32 cellular contexts compared by ENCODE assay signal in the genomic region with DNA sequence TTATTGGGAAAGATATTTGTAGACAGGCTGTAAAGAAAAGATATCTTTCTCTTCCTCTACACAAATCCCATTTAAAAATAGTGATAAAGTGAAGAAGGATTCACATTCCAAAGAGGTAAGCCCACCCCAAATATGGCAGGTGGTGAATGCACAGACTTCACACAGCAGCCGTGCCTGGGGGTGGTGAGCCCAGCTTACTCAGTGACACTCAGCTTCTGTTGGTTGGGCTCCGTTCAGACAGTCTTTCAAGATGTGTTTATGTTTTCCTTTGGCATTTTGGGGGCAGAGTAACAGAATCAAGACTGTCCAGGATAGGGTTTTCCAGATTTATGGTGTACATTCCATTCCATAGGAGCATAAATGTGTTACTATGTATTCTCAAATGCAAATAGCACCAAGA. TPM values are rescaled to one million over a fixed set of nuclear protein-coding genes. Genes with fewer than 3 reads are reported as not detected.
"Had no signal": no experiment of that assay in that cellular context is flagged by ENCODE, and none has a peak within 500 bp of the region (broad histone marks: within the 10 kb centered on the region; RNA-seq: fewer than 3 reads in every experiment).

No MANE protein-coding gene starts in this region.

- DNase-seq: naive thymus-derived CD8-positive, alpha-beta T cell; nephron progenitor cell; nucleus accumbens; pancreas; retina; right lobe of liver; sigmoid colon; small intestine; stimulated activated CD4-positive, alpha-beta T cell treated with anti-CD3 and anti-CD28 coated beads, Interleukin-15, amount 100 ng/mL, for 24 hours; stimulated activated CD4-positive, alpha-beta T cell treated with anti-CD3 and anti-CD28 coated beads, Interleukin-2, amount 100 ng/mL, for 24 hours; stimulated activated CD4-positive, alpha-beta T cell treated with anti-CD3 and anti-CD28 coated beads, Interleukin-2, amount 100 ng/mL, for 48 hours; stimulated activated CD4-positive, alpha-beta T cell treated with anti-CD3 and anti-CD28 coated beads, Interleukin-4, amount 100 ng/mL, for 24 hours; stimulated activated naive CD4-positive, alpha-beta T cell; stimulated activated naive CD8-positive, alpha-beta T cell treated with anti-CD3 and anti-CD28 coated beads, Interleukin-15, amount 100 ng/mL, for 72 hours; stimulated activated naive CD8-positive, alpha-beta T cell treated with anti-CD3 and anti-CD28 coated beads, Interleukin-15, Interleukin-2, amounts not matched to agents 100 U/mL and 50 U/mL, for 24 hours; substantia nigra; testis; tibial artery; transverse colon; upper lobe of right lung; uterus had no signal

- H3K27me3 ChIP-seq: testis had no signal

- H3K9me3 ChIP-seq: neutrophil, pancreas, prostate gland, right atrium auricular region, right lobe of liver, sigmoid colon, suprapubic skin, testis, tibial artery, transverse colon, upper lobe of right lung, uterus had no signal

- H3K4me3 ChIP-seq: pancreas, prostate gland, right atrium auricular region, right lobe of liver, sigmoid colon, suprapubic skin, testis, tibial artery, transverse colon, upper lobe of right lung, uterus had no signal

- H3K27ac ChIP-seq: neutrophil, pancreas, prostate gland, right atrium auricular region, right lobe of liver, sigmoid colon, suprapubic skin, testis, tibial artery, transverse colon, upper lobe of right lung, uterus had no signal

- H3K36me3 ChIP-seq: neutrophil, pancreas, prostate gland, right atrium auricular region, right lobe of liver, sigmoid colon, suprapubic skin, tibial artery, transverse colon, upper lobe of right lung, uterus had no signal

- H3K9me3 Mint-ChIP-seq: naive thymus-derived CD8-positive, alpha-beta T cell; natural killer cell treated with Interleukin-12 subunit alpha and Interleukin-12 subunit beta and Interleukin-15 and Interleukin-18, amount 100 ng/mL, for 72 hours; nephron progenitor cell; neural crest cell; stimulated activated memory B cell treated with anti-CD40 and anti-IgM and Interleukin-4, amounts not matched to agents 10 μg/mL and 1 μg/mL and 100 μg/mL, for 72 hours; stimulated activated naive CD8-positive, alpha-beta T cell treated with anti-CD3 and anti-CD28 coated beads, Interleukin-15, amount 100 ng/mL, for 72 hours; type B pancreatic cell had no signal

- H3K4me3 Mint-ChIP-seq: naive thymus-derived CD8-positive, alpha-beta T cell; natural killer cell treated with Interleukin-12 subunit alpha and Interleukin-12 subunit beta and Interleukin-15 and Interleukin-18, amount 100 ng/mL, for 72 hours; nephron progenitor cell; neural crest cell; stimulated activated memory B cell treated with anti-CD40 and anti-IgM and Interleukin-4, amounts not matched to agents 10 μg/mL and 1 μg/mL and 100 μg/mL, for 72 hours; stimulated activated naive CD8-positive, alpha-beta T cell treated with anti-CD3 and anti-CD28 coated beads, Interleukin-15, amount 100 ng/mL, for 72 hours; type B pancreatic cell had no signal

- ATAC-seq: naive thymus-derived CD8-positive, alpha-beta T cell; natural killer cell treated with Interleukin-12 subunit alpha and Interleukin-12 subunit beta and Interleukin-15 and Interleukin-18, amount 100 ng/mL, for 72 hours; pancreas; right lobe of liver; stimulated activated memory B cell treated with anti-CD40 and anti-IgM and Interleukin-4, amounts not matched to agents 10 μg/mL and 1 μg/mL and 100 μg/mL, for 72 hours; stimulated activated naive CD8-positive, alpha-beta T cell treated with anti-CD3 and anti-CD28 coated beads, Interleukin-15, amount 100 ng/mL, for 72 hours; stimulated activated naive CD8-positive, alpha-beta T cell treated with anti-CD3 and anti-CD28 coated beads, Interleukin-15, Interleukin-2, amounts not matched to agents 100 U/mL and 50 U/mL, for 24 hours; upper lobe of right lung had no signal

- H3K27ac Mint-ChIP-seq: natural killer cell treated with Interleukin-12 subunit alpha and Interleukin-12 subunit beta and Interleukin-15 and Interleukin-18, amount 100 ng/mL, for 72 hours; nephron progenitor cell; stimulated activated memory B cell treated with anti-CD40 and anti-IgM and Interleukin-4, amounts not matched to agents 10 μg/mL and 1 μg/mL and 100 μg/mL, for 72 hours; stimulated activated naive CD8-positive, alpha-beta T cell treated with anti-CD3 and anti-CD28 coated beads, Interleukin-15, amount 100 ng/mL, for 72 hours; type B pancreatic cell had no signal

- H3K36me3 Mint-ChIP-seq: naive thymus-derived CD8-positive, alpha-beta T cell; natural killer cell treated with Interleukin-12 subunit alpha and Interleukin-12 subunit beta and Interleukin-15 and Interleukin-18, amount 100 ng/mL, for 72 hours; stimulated activated memory B cell treated with anti-CD40 and anti-IgM and Interleukin-4, amounts not matched to agents 10 μg/mL and 1 μg/mL and 100 μg/mL, for 72 hours; type B pancreatic cell had no signal

RNA-seq across cellular contexts. Expression of a gene that starts 4.1 kb away (rescaled TPM):
- total RNA-seq: natural killer cell treated with Interleukin-12 subunit alpha and Interleukin-12 subunit beta and Interleukin-15 and Interleukin-18, amount 100 ng/mL, for 72 hours; posterior vena cava; pulmonary artery endothelial cell; right atrium auricular region; right lobe of liver; sigmoid colon; suprapubic skin; upper lobe of right lung had no signal
- polyA plus RNA-seq: naive thymus-derived CD8-positive, alpha-beta T cell; urinary bladder had no signal
